8 cellular contexts compared by ENCODE assay signal in genomic region chr11:77046060-77046501, GRCh38. TPM values are rescaled to one million over a fixed set of nuclear protein-coding genes. Genes with fewer than 3 reads are reported as not detected.
DNase-seq lines count a peak whose midpoint lies in the region; ATAC-seq and TF ChIP-seq lines count a peak whose summit lies in the region.

No MANE protein-coding gene starts in this region.

- ATAC-seq in GM18511 (IDR thresholded peaks at IDR 0.05; ENCODE audit: unreplicated experiment), result no peak

- TF ChIP-seq CTCF in neural crest cell (conservative IDR thresholded peaks at IDR 0.05), result peak; percentile 88

- peaks cover 10% of the 10 kb centered on the region for H3K4me1 Mint-ChIP-seq in neural crest cell

- H3K27ac Mint-ChIP-seq in neural crest cell (ENCODE audit: unreplicated experiment), result no peak overlapping the region

- H3K9me3 Mint-ChIP-seq in neural crest cell, result no peaks in the 10 kb centered on the region

- H3K27me3 Mint-ChIP-seq in neural crest cell (ENCODE audit: low read depth), result peaks cover 35% of the 10 kb centered on the region

- H3K36me3 Mint-ChIP-seq in neural crest cell (ENCODE audit: low read depth), result no peaks in the 10 kb centered on the region

- DNase-seq in SHP77 (lab: John Stamatoyannopoulos, UW), result peak; percentile 34 to 52
- no peak for DNase-seq in SHP77 treated with DMSO at 0.1 percent for 48 hours (lab: John Stamatoyannopoulos, UW)
- peak; percentile 13 for DNase-seq in NCI-H2107 (lab: John Stamatoyannopoulos, UW)
- peak; percentile 40 for DNase-seq in activated T-cell treated with anti-CD3 and anti-CD28 coated beads for 24 hours (ENCODE audit: low read depth)
- DNase-seq in erythroblast (lab: John Stamatoyannopoulos, UW), result peak; percentile 62 to 80
- DNase-seq in neural crest cell (ENCODE audit: low read depth, low spot score), result peak; percentile 66
- DNase-seq in putamen (ENCODE audit: low spot score), result no peak

- no peak for TF ChIP-seq POLR2A in erythroblast (IDR thresholded peaks at IDR 0.05; ENCODE audit: low read length)

- H3K4me3 Mint-ChIP-seq in neural crest cell, result no peak overlapping the region

RNA-seq across cellular contexts. Expression of gene B3GNT6, which starts 11.9 kb away (rescaled TPM):
- not detected in 2 replicates for total RNA-seq in neural crest cell

RNA-seq across cellular contexts. Expression of gene CAPN5, which starts 20.7 kb away (rescaled TPM):
- total RNA-seq in neural crest cell, result 25.8 and 26.2 TPM in 2 replicates

RNA-seq across cellular contexts. Expression of gene OMP, which starts 56.6 kb away (rescaled TPM):
- 1.4 TPM in 1 of 2 replicates, not detected in the other for total RNA-seq in neural crest cell

Comparison
In these comparisons a context has a peak if more than half of its experiments do, and no peak if none do; other contexts are left out.
1. DNase-seq: peak in SHP77 (2 of 2), NCI-H2107 (single experiment), activated T-cell treated with anti-CD3 and anti-CD28 coated beads for 24 hours (single experiment), erythroblast (2 of 2) and neural crest cell (single experiment); none in SHP77 treated with DMSO at 0.1 percent for 48 hours (single experiment) and putamen (single experiment).